ENCODE assay signal across 21 cellular contexts in genomic region chr10:478471-479245, GRCh38.
DNase-seq lines count a peak whose midpoint lies in the region; ATAC-seq, FAIRE-seq and TF ChIP-seq lines count a peak whose summit lies in the region.
"Had no signal": no experiment of that assay in that cellular context is flagged by ENCODE, and none has a peak within 500 bp of the region (broad histone marks: within the 10 kb centered on the region; RNA-seq: fewer than 3 reads in every experiment).

No MANE protein-coding gene starts in this region.

- H3K9me3 Mint-ChIP-seq in MCF 10A (ENCODE audit: unreplicated experiment) = peaks cover 14% of the 10 kb centered on the region

- H3K4me3 Mint-ChIP-seq in MCF 10A (ENCODE audit: unreplicated experiment) = no peak overlapping the region
- H3K4me3 Mint-ChIP-seq: activated naive CD8-positive, alpha-beta T cell treated with anti-CD3 and anti-CD28 coated beads, Interleukin-2, amount 10 ng/mL, durations not matched to agents 7 days and 5 days had no signal

- no peak for TF ChIP-seq POLR2A in breast epithelium (IDR thresholded peaks at IDR 0.05)

- H3K27ac ChIP-seq in breast epithelium (no peak overlapping the region), upper lobe of right lung (no peak overlapping the region)
- H3K27ac ChIP-seq: cardiac muscle cell, hepatocyte, pancreas, suprapubic skin had no signal

- ATAC-seq in upper lobe of right lung (no peak), GM21825 (IDR thresholded peaks at IDR 0.05; ENCODE audit: unreplicated experiment) (no peak)
- ATAC-seq: activated CD4-positive, CD25-positive, alpha-beta regulatory T cell treated with anti-CD3 and anti-CD28 coated beads, Interleukin-2, amount 50 U/mL, for 24 hours; mucosa of descending colon; pancreas; Right ventricle myocardium inferior had no signal

- no TSS peak for BruUV-seq in MCF 10A (replicated peaks; lab: Mats Ljungman, UMichigan)

- H3K4me1 ChIP-seq in breast epithelium (no peaks in the 10 kb centered on the region), upper lobe of right lung (no peaks in the 10 kb centered on the region)
- H3K4me1 ChIP-seq: suprapubic skin had no signal

- TF ChIP-seq CTCF in MCF 10A (IDR thresholded peaks at IDR 0.05; ENCODE audit: unreplicated experiment) (no peak), breast epithelium (IDR thresholded peaks at IDR 0.05) (no peak), bronchial epithelial cell (IDR thresholded peaks at IDR 0.05; ENCODE audit: insufficient read depth, low read length, severe bottlenecking) (no peak), upper lobe of right lung (IDR thresholded peaks at IDR 0.05) (no peak)

- no peak overlapping the region for H3K27ac Mint-ChIP-seq in MCF 10A (ENCODE audit: low read depth, unreplicated experiment)

- H3K27me3 ChIP-seq in breast epithelium (no peaks in the 10 kb centered on the region), bronchial epithelial cell (ENCODE audit: control insufficient read depth, insufficient read depth, low read length) (no peaks in the 10 kb centered on the region), upper lobe of right lung (no peaks in the 10 kb centered on the region)
- H3K27me3 ChIP-seq: cardiac muscle cell, hepatocyte, pancreas, suprapubic skin had no signal

- peaks cover 39% of the 10 kb centered on the region for H3K27me3 Mint-ChIP-seq in MCF 10A (ENCODE audit: insufficient read depth, unreplicated experiment)

- POLR2A ChIA-PET in MCF 10A (lab: Yijun Ruan, JAX) = no interaction called here

- peak; percentile 80 for FAIRE-seq in bronchial epithelial cell (lab: Jason Lieb, UNC)
- FAIRE-seq: pancreas had no signal

- H3K4me3 ChIP-seq in breast epithelium = no peak overlapping the region
- H3K4me3 ChIP-seq in bronchial epithelial cell (ENCODE audit: low read depth, low read length) = no peak overlapping the region
- no peak overlapping the region for H3K4me3 ChIP-seq in upper lobe of right lung
- H3K4me3 ChIP-seq: cardiac muscle cell, hepatocyte, mucosa of descending colon, pancreas, suprapubic skin had no signal

- H3K36me3 ChIP-seq in breast epithelium = no peaks in the 10 kb centered on the region
- H3K36me3 ChIP-seq in bronchial epithelial cell (ENCODE audit: control insufficient read depth, insufficient read depth, low read length) = no peaks in the 10 kb centered on the region
- H3K36me3 ChIP-seq in upper lobe of right lung = no peaks in the 10 kb centered on the region
- H3K36me3 ChIP-seq: cardiac muscle cell, suprapubic skin had no signal

- no peaks in the 10 kb centered on the region for H3K9me3 ChIP-seq in breast epithelium
- H3K9me3 ChIP-seq in upper lobe of right lung = no peaks in the 10 kb centered on the region
- H3K9me3 ChIP-seq: mucosa of descending colon, pancreas, suprapubic skin had no signal

- no peaks in the 10 kb centered on the region for H3K36me3 Mint-ChIP-seq in MCF 10A (ENCODE audit: insufficient read depth, unreplicated experiment)

- intact Hi-C loops in MCF 10A (cut with micrococcal nuclease) (no loop called here), breast epithelium (cut with DNase I; ENCODE audit: low total_unique reads) (no loop called here), upper lobe of right lung (cut with DNase I) (no loop called here)

- H3K4me1 Mint-ChIP-seq in MCF 10A (ENCODE audit: insufficient read depth, unreplicated experiment) = no peaks in the 10 kb centered on the region

- DNase-seq in MCF 10A (ENCODE audit: unreplicated experiment) (peak; percentile 83), breast epithelium (ENCODE audit: low spot score in 2 of 2) (no peak), bronchial epithelial cell (ENCODE audit: low read depth) (peak; percentile 40), mesenteric fat pad (ENCODE audit: low spot score) (peak; percentile 43), upper lobe of right lung (peak; percentile 52), cerebellum (ENCODE audit: low spot score) (no peak), NCI-H187 treated with DMSO at 0.1 percent for 48 hours (lab: John Stamatoyannopoulos, UW) (no peak)
- DNase-seq: activated naive CD8-positive, alpha-beta T cell treated with anti-CD3 and anti-CD28 coated beads, Interleukin-2, amount 10 ng/mL, durations not matched to agents 7 days and 5 days; kidney glomerular epithelial cell; mucosa of descending colon; NCI-H1694 treated with DMSO at 0.1 percent for 48 hours; NCI-H446; pancreas; stimulated activated CD4-positive, alpha-beta T cell treated with anti-CD3 and anti-CD28 coated beads, Interleukin-2, amount 100 ng/mL, for 48 hours; T-helper 2 cell had no signal

- CTCF ChIA-PET in MCF 10A (lab: Yijun Ruan, JAX) = no interaction called here

Comparison
In these comparisons a context has a peak if more than half of its experiments do, and no peak if none do; other contexts are left out.
1. DNase-seq: peak in MCF 10A (single experiment), bronchial epithelial cell (single experiment), mesenteric fat pad (single experiment) and upper lobe of right lung (single experiment); none in breast epithelium (0 of 2), cerebellum (single experiment) and NCI-H187 treated with DMSO at 0.1 percent for 48 hours (single experiment).